ENCODE assay signal across 12 cellular contexts in the genomic region with DNA sequence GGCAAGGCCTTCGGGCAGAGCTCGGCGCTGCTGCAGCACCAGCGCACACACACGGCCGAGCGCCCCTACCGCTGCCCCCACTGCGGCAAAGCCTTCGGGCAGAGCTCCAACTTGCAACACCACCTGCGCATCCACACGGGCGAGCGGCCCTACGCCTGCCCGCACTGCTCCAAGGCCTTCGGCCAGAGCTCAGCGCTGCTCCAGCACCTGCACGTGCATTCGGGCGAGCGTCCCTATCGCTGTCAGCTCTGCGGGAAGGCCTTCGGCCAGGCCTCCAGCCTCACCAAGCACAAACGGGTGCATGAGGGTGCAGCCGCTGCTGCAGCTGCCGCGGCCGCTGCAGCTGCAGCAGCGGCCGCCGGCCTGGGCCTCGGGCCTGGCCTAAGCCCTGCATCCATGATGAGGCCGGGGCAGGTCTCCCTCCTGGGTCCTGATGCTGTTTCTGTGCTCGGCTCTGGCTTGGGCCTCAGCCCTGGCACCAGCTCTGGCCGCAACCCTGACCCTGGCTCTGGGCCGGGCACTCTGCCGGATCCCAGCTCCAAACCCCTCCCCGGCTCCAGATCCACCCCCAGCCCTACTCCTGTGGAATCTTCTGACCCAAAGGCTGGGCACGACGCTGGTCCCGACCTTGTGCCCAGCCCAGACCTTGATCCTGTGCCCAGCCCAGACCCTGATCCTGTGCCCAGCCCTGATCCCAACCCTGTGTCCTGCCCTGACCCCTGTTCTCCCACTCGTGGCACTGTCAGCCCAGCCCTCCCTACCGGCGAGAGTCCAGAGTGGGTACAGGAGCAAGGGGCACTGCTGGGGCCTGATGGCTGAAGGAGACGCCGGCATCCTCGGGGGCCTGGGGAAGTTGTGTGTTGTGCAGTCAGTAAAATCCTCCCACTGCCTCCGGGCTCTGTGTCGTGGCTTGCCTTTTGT.
"Had no signal": no experiment of that assay in that cellular context is flagged by ENCODE, and none has a peak within 500 bp of the region (broad histone marks: within the 10 kb centered on the region; RNA-seq: fewer than 3 reads in every experiment).

No MANE protein-coding gene starts in this region.

- H3K4me3 ChIP-seq: hepatocyte, transverse colon had no signal

- H3K27me3 ChIP-seq: foreskin keratinocyte, hepatocyte, transverse colon had no signal

- FAIRE-seq: astrocyte, endothelial cell of umbilical vein had no signal

- DNase-seq: activated CD4-positive, alpha-beta T cell treated with anti-CD3 and anti-CD28 coated beads, Interleukin-2, amount 50 U/mL, for 48 hours; activated gamma-delta T cell; activated T-cell treated with anti-CD3 and anti-CD28 coated beads, Interleukin-2, amount 50 U/mL, for 48 hours; foreskin keratinocyte; kidney glomerular epithelial cell; transverse colon had no signal

- H3K9me3 ChIP-seq: transverse colon had no signal

- H2AFZ ChIP-seq: hepatocyte had no signal

- H3K4me2 ChIP-seq: hepatocyte had no signal

- H3K27ac ChIP-seq: foreskin keratinocyte, hepatocyte, transverse colon had no signal

- ATAC-seq: activated CD4-positive, CD25-positive, alpha-beta regulatory T cell treated with anti-CD3 and anti-CD28 coated beads, Interleukin-2, amount 50 U/mL, for 24 hours; foreskin keratinocyte; natural killer cell treated with Interleukin-12 subunit alpha and Interleukin-12 subunit beta and Interleukin-15 and Interleukin-18, amount 100 ng/mL, for 72 hours; stimulated activated effector memory CD8-positive, alpha-beta T cell treated with anti-CD3 and anti-CD28 coated beads, Interleukin-12 subunit alpha, Interleukin-12 subunit beta, amount 100 ng/mL, for 72 hours had no signal
